1 cellular context compared by ENCODE assay signal in the genomic region with DNA sequence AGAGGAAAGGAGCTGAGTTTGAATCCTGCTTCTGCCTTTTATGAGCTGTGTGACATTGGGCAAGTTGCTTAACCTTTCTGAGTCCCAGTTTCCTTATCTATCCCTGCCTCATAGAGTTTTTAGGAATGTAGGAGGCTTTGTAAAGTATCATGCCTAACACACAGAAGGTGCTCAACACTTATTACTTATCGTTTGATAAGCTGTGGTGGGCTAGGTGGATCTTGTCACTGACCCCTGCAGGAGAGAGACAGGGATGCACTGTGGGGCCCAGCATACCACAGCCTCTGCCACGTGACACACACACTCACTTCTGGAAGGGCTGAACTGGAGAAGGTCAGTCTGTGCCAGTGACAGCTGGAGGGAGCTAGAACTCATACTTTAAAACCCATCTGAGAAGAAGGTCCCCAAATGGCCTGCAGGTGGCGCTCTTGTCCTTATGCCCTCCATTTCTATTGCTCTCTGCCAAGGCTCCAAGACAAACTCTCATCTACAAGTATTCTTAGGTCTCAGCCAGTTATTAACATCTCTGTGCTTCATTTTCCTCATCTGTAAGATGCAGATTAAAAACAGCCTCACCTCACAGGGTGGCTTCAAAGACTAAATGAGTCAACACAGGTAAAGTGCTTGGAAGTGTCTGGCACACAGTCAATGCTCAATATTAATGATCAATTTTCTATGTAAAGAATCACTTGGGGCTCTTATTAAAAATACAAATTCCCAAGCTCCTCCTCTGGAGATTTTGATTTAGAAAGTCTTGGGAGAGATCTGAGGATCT.
A peak's percentile ranks its signal among the peaks of the same experiment; 100 is the strongest.
TF ChIP-seq lines count a peak whose summit lies in the region.

No MANE protein-coding gene starts in this region.

TF ChIP-seq in HepG2, 621 proteins besides CTCF, POLR2A, EP300 and RAD21 (continued from another document and continues in another):
- TF ChIP-seq, protein P1, sequence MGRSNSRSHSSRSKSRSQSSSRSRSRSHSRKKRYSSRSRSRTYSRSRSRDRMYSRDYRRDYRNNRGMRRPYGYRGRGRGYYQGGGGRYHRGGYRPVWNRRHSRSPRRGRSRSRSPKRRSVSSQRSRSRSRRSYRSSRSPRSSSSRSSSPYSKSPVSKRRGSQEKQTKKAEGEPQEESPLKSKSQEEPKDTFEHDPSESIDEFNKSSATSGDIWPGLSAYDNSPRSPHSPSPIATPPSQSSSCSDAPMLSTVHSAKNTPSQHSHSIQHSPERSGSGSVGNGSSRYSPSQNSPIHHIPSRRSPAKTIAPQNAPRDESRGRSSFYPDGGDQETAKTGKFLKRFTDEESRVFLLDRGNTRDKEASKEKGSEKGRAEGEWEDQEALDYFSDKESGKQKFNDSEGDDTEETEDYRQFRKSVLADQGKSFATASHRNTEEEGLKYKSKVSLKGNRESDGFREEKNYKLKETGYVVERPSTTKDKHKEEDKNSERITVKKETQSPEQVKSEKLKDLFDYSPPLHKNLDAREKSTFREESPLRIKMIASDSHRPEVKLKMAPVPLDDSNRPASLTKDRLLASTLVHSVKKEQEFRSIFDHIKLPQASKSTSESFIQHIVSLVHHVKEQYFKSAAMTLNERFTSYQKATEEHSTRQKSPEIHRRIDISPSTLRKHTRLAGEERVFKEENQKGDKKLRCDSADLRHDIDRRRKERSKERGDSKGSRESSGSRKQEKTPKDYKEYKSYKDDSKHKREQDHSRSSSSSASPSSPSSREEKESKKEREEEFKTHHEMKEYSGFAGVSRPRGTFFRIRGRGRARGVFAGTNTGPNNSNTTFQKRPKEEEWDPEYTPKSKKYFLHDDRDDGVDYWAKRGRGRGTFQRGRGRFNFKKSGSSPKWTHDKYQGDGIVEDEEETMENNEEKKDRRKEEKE (IDR thresholded peaks at IDR 0.05) = no peak
- TF ChIP-seq, protein P2, sequence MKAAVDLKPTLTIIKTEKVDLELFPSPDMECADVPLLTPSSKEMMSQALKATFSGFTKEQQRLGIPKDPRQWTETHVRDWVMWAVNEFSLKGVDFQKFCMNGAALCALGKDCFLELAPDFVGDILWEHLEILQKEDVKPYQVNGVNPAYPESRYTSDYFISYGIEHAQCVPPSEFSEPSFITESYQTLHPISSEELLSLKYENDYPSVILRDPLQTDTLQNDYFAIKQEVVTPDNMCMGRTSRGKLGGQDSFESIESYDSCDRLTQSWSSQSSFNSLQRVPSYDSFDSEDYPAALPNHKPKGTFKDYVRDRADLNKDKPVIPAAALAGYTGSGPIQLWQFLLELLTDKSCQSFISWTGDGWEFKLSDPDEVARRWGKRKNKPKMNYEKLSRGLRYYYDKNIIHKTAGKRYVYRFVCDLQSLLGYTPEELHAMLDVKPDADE (CRISPR knock-in tag; IDR thresholded peaks at IDR 0.05) = no peak
- TF ChIP-seq, protein P3, sequence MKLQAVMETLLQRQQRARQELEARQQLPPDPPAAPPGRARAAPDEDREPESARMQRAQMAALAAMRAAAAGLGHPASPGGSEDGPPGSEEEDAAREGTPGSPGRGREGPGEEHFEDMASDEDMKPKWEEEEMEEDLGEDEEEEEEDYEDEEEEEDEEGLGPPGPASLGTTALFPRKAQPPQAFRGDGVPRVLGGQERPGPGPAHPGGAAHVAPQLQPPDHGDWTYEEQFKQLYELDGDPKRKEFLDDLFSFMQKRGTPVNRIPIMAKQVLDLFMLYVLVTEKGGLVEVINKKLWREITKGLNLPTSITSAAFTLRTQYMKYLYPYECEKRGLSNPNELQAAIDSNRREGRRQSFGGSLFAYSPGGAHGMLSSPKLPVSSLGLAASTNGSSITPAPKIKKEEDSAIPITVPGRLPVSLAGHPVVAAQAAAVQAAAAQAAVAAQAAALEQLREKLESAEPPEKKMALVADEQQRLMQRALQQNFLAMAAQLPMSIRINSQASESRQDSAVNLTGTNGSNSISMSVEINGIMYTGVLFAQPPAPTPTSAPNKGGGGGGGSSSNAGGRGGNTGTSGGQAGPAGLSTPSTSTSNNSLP (IDR thresholded peaks at IDR 0.05; ENCODE audit: low read depth, low read length) = peak; percentile 74
- TF ChIP-seq ZNF703 (CRISPR knock-in tag; IDR thresholded peaks at IDR 0.05; ENCODE audit: borderline replicate concordance) (no peak), RCOR2 (CRISPR knock-in tag; IDR thresholded peaks at IDR 0.05) (no peak; the same call in 1 of the 2 replicates), KMT2B (CRISPR knock-in tag; IDR thresholded peaks at IDR 0.05) (0 out of 2 replicates have a peak, but pooled peaks have one; percentile 32), RARA (CRISPR knock-in tag; IDR thresholded peaks at IDR 0.05) (no peak), ZNF607 (CRISPR knock-in tag; IDR thresholded peaks at IDR 0.05; ENCODE audit: borderline replicate concordance) (no peak), ZNF792 (CRISPR knock-in tag; IDR thresholded peaks at IDR 0.05) (no peak), ZNF451 (CRISPR knock-in tag; IDR thresholded peaks at IDR 0.05) (no peak), TBX2 (CRISPR knock-in tag; IDR thresholded peaks at IDR 0.05; ENCODE audit: borderline replicate concordance) (no peak), NKX3-1 (CRISPR knock-in tag; IDR thresholded peaks at IDR 0.05) (no peak), ZNF136 (CRISPR knock-in tag; IDR thresholded peaks at IDR 0.05; ENCODE audit: low read depth) (no peak), NONO (IDR thresholded peaks at IDR 0.05) (no peak), NONO (CRISPR knock-in tag; conservative IDR thresholded peaks at IDR 0.05) (0 out of 2 replicates have a peak, but pooled peaks have one; percentile 30), KDM5B (CRISPR knock-in tag; IDR thresholded peaks at IDR 0.05; ENCODE audit: borderline replicate concordance) (no peak), ZNF670 (CRISPR knock-in tag; IDR thresholded peaks at IDR 0.05; ENCODE audit: borderline replicate concordance) (no peak), CEBPG (CRISPR knock-in tag; IDR thresholded peaks at IDR 0.05) (no peak), ADNP (CRISPR knock-in tag; IDR thresholded peaks at IDR 0.05) (no peak), NCOA2 (CRISPR knock-in tag; IDR thresholded peaks at IDR 0.05) (no peak), ASH2L (IDR thresholded peaks at IDR 0.05; ENCODE audit: insufficient read length, low read depth, low read length) (no peak), ATAD3A (CRISPR knock-in tag; IDR thresholded peaks at IDR 0.05) (no peak), ZNF883 (CRISPR knock-in tag; IDR thresholded peaks at IDR 0.05; ENCODE audit: not compliant biosample characterization) (no peak), ZNF605 (CRISPR knock-in tag; IDR thresholded peaks at IDR 0.05) (no peak), ZFP82 (CRISPR knock-in tag; IDR thresholded peaks at IDR 0.05; ENCODE audit: borderline replicate concordance) (no peak), SMAD3 (CRISPR knock-in tag; IDR thresholded peaks at IDR 0.05) (0 out of 2 replicates have a peak, but pooled peaks have one; percentile 39), NR2F1 (CRISPR knock-in tag; IDR thresholded peaks at IDR 0.05) (no peak), ZMYM4 (CRISPR knock-in tag; IDR thresholded peaks at IDR 0.05) (peak; percentile 90), GTF2F1 (IDR thresholded peaks at IDR 0.05; ENCODE audit: low read length) (no peak), JUNB (CRISPR knock-in tag; IDR thresholded peaks at IDR 0.05; ENCODE audit: borderline replicate concordance) (no peak)
- TF ChIP-seq, protein P4, sequence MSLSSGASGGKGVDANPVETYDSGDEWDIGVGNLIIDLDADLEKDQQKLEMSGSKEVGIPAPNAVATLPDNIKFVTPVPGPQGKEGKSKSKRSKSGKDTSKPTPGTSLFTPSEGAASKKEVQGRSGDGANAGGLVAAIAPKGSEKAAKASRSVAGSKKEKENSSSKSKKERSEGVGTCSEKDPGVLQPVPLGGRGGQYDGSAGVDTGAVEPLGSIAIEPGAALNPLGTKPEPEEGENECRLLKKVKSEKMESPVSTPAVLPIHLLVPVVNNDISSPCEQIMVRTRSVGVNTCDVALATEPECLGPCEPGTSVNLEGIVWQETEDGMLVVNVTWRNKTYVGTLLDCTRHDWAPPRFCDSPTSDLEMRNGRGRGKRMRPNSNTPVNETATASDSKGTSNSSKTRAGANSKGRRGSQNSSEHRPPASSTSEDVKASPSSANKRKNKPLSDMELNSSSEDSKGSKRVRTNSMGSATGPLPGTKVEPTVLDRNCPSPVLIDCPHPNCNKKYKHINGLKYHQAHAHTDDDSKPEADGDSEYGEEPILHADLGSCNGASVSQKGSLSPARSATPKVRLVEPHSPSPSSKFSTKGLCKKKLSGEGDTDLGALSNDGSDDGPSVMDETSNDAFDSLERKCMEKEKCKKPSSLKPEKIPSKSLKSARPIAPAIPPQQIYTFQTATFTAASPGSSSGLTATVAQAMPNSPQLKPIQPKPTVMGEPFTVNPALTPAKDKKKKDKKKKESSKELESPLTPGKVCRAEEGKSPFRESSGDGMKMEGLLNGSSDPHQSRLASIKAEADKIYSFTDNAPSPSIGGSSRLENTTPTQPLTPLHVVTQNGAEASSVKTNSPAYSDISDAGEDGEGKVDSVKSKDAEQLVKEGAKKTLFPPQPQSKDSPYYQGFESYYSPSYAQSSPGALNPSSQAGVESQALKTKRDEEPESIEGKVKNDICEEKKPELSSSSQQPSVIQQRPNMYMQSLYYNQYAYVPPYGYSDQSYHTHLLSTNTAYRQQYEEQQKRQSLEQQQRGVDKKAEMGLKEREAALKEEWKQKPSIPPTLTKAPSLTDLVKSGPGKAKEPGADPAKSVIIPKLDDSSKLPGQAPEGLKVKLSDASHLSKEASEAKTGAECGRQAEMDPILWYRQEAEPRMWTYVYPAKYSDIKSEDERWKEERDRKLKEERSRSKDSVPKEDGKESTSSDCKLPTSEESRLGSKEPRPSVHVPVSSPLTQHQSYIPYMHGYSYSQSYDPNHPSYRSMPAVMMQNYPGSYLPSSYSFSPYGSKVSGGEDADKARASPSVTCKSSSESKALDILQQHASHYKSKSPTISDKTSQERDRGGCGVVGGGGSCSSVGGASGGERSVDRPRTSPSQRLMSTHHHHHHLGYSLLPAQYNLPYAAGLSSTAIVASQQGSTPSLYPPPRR (CRISPR knock-in tag; IDR thresholded peaks at IDR 0.05; ENCODE audit: borderline replicate concordance) = no peak
- TF ChIP-seq, protein P5, sequence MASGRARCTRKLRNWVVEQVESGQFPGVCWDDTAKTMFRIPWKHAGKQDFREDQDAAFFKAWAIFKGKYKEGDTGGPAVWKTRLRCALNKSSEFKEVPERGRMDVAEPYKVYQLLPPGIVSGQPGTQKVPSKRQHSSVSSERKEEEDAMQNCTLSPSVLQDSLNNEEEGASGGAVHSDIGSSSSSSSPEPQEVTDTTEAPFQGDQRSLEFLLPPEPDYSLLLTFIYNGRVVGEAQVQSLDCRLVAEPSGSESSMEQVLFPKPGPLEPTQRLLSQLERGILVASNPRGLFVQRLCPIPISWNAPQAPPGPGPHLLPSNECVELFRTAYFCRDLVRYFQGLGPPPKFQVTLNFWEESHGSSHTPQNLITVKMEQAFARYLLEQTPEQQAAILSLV (CRISPR knock-in tag; IDR thresholded peaks at IDR 0.05; ENCODE audit: borderline replicate concordance) = no peak
- TF ChIP-seq, protein P6, sequence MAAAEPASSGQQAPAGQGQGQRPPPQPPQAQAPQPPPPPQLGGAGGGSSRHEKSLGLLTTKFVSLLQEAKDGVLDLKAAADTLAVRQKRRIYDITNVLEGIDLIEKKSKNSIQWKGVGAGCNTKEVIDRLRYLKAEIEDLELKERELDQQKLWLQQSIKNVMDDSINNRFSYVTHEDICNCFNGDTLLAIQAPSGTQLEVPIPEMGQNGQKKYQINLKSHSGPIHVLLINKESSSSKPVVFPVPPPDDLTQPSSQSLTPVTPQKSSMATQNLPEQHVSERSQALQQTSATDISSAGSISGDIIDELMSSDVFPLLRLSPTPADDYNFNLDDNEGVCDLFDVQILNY (CRISPR knock-in tag; conservative IDR thresholded peaks at IDR 0.05) = no peak
- TF ChIP-seq, protein P7, sequence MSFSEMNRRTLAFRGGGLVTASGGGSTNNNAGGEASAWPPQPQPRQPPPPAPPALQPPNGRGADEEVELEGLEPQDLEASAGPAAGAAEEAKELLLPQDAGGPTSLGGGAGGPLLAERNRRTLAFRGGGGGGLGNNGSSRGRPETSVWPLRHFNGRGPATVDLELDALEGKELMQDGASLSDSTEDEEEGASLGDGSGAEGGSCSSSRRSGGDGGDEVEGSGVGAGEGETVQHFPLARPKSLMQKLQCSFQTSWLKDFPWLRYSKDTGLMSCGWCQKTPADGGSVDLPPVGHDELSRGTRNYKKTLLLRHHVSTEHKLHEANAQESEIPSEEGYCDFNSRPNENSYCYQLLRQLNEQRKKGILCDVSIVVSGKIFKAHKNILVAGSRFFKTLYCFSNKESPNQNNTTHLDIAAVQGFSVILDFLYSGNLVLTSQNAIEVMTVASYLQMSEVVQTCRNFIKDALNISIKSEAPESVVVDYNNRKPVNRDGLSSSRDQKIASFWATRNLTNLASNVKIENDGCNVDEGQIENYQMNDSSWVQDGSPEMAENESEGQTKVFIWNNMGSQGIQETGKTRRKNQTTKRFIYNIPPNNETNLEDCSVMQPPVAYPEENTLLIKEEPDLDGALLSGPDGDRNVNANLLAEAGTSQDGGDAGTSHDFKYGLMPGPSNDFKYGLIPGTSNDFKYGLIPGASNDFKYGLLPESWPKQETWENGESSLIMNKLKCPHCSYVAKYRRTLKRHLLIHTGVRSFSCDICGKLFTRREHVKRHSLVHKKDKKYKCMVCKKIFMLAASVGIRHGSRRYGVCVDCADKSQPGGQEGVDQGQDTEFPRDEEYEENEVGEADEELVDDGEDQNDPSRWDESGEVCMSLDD (CRISPR knock-in tag; IDR thresholded peaks at IDR 0.05; ENCODE audit: borderline replicate concordance) = no peak
- TF ChIP-seq, protein P8, sequence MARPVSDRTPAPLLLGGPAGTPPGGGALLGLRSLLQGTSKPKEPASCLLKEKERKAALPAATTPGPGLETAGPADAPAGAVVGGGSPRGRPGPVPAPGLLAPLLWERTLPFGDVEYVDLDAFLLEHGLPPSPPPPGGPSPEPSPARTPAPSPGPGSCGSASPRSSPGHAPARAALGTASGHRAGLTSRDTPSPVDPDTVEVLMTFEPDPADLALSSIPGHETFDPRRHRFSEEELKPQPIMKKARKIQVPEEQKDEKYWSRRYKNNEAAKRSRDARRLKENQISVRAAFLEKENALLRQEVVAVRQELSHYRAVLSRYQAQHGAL (CRISPR knock-in tag; IDR thresholded peaks at IDR 0.05; ENCODE audit: not compliant biosample characterization) = no peak
- TF ChIP-seq, protein P9, sequence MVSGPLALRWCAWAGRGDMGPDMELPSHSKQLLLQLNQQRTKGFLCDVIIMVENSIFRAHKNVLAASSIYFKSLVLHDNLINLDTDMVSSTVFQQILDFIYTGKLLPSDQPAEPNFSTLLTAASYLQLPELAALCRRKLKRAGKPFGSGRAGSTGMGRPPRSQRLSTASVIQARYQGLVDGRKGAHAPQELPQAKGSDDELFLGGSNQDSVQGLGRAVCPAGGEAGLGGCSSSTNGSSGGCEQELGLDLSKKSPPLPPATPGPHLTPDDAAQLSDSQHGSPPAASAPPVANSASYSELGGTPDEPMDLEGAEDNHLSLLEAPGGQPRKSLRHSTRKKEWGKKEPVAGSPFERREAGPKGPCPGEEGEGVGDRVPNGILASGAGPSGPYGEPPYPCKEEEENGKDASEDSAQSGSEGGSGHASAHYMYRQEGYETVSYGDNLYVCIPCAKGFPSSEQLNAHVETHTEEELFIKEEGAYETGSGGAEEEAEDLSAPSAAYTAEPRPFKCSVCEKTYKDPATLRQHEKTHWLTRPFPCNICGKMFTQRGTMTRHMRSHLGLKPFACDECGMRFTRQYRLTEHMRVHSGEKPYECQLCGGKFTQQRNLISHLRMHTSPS (CRISPR knock-in tag; IDR thresholded peaks at IDR 0.05; ENCODE audit: low read depth) = no peak
